In the genomic region with DNA sequence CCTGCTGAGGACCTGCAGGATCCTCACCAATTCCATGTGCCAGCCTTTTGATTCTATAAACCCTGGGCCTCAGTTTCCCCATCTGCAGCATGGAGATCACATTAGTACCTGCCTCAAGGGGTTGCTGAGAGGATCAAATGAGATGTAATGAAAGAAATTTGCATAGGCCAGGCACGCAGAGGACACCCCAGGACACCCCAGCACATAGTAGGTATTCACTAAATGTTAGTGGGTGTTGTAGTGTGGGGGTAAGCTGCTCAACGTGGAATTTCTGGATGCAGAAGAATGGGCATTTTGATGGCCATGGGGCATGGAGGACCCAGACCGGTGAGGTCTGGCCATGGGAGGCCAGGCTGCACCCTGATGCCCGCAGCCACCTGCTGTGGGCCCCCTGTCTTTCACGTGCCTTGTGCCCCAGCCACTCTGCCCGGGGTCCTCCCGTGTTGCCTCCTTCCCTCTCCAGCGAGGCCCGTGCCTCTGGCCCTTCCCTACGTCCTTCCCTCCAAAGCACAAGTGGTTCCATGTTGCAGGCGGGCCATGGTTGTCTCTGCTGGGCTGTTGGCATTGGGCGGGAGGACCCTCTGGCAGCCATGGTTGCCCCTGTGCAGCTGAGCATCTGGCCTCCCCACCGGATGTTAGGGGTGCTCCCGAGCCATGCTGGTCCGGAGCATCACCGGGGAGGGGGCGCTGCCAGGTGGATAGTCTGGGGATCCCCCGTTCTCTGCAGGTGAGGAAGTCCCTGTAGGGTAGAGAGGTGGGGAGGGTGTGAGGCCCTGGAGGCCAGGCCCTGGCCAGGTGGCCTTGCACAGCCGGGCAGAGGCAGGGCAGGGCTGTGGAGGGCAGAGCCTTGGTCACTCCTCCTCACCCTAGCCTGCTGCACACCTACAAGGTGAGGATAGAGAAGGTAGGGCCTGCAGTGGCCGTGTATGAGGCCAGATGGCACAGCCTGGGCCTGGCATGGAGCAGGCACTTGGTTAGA, we compare ENCODE assay signal across 1 cellular context.
TF ChIP-seq lines count a peak whose summit lies in the region.

No MANE protein-coding gene starts in this region.

TF ChIP-seq in SK-N-SH, 30 proteins besides CTCF, POLR2A, EP300 and RAD21 (continued from another document):
- TF ChIP-seq, protein P1, sequence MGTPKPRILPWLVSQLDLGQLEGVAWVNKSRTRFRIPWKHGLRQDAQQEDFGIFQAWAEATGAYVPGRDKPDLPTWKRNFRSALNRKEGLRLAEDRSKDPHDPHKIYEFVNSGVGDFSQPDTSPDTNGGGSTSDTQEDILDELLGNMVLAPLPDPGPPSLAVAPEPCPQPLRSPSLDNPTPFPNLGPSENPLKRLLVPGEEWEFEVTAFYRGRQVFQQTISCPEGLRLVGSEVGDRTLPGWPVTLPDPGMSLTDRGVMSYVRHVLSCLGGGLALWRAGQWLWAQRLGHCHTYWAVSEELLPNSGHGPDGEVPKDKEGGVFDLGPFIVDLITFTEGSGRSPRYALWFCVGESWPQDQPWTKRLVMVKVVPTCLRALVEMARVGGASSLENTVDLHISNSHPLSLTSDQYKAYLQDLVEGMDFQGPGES (IDR thresholded peaks at IDR 0.05; ENCODE audit: low read depth, low read length) = no peak
- no peak for TF ChIP-seq CHD2 (IDR thresholded peaks at IDR 0.05; ENCODE audit: low read length, partially characterized antibody)
- TF ChIP-seq, protein P2, sequence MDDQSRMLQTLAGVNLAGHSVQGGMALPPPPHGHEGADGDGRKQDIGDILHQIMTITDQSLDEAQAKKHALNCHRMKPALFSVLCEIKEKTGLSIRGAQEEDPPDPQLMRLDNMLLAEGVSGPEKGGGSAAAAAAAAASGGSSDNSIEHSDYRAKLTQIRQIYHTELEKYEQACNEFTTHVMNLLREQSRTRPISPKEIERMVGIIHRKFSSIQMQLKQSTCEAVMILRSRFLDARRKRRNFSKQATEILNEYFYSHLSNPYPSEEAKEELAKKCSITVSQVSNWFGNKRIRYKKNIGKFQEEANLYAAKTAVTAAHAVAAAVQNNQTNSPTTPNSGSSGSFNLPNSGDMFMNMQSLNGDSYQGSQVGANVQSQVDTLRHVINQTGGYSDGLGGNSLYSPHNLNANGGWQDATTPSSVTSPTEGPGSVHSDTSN (IDR thresholded peaks at IDR 0.05) = no peak
- no peak for TF ChIP-seq GATA2 (CRISPR knock-in tag; IDR thresholded peaks at IDR 0.05)
- no peak for TF ChIP-seq ELF1 (IDR thresholded peaks at IDR 0.05)
TF ChIP-seq in SK-N-SH: peak in this region for 0.
